In genomic region chr2:218332288-218332687, GRCh38 we compare ENCODE assay signal across 14 cellular contexts. TPM values are rescaled to one million over a fixed set of nuclear protein-coding genes. Genes with fewer than 3 reads are reported as not detected.
DNase-seq lines count a peak whose midpoint lies in the region; ATAC-seq and TF ChIP-seq lines count a peak whose summit lies in the region.
"Had no signal": no experiment of that assay in that cellular context is flagged by ENCODE, and none has a peak within 500 bp of the region (broad histone marks: within the 10 kb centered on the region; RNA-seq: fewer than 3 reads in every experiment).

No MANE protein-coding gene starts in this region.

- H3K4me3 ChIP-seq in right cardiac atrium (ENCODE audit: low read length): no peak overlapping the region
- H3K4me3 ChIP-seq in skin epidermis: no peak overlapping the region
- peak overlapping the region in 1 of 4 donors; percentile 4 for H3K4me3 ChIP-seq in tibial nerve

- DNase-seq in GM13976 (ENCODE audit: low spot score): peak; percentile 20
- peak; percentile 19 for DNase-seq in RPMI8226
- DNase-seq in right cardiac atrium: no peak
- no peak for DNase-seq in tibial nerve (ENCODE audit: low spot score in 2 of 2)
- no peak for DNase-seq in nucleus accumbens (lab: John Stamatoyannopoulos, UW)
- DNase-seq in NOMO-1 treated with DMSO at 0.1 percent for 48 hours (lab: John Stamatoyannopoulos, UW; ENCODE audit: unreplicated experiment): no peak
- DNase-seq: amniotic stem cell; CD4-positive, alpha-beta memory T cell; foreskin fibroblast; naive B cell; NCI-H2107; SW 1271 had no signal

- peak; percentile 17 to 34 for ATAC-seq in right cardiac atrium
- ATAC-seq in GM18505 (IDR thresholded peaks at IDR 0.05; ENCODE audit: unreplicated experiment): no peak

- TF ChIP-seq CTCF in GM13976 (IDR thresholded peaks at IDR 0.05; ENCODE audit: borderline replicate concordance, control extremely low read depth, extremely low read depth, insufficient read depth, missing control alignments) (no peak), tibial nerve (IDR thresholded peaks at IDR 0.05) (no peak)

- H3K27me3 ChIP-seq in right cardiac atrium (ENCODE audit: control insufficient read depth, insufficient read depth) (no peaks in the 10 kb centered on the region), tibial nerve (no peaks in the 10 kb centered on the region)

- 88% methylated on average over 1 of the region's 1 CpG for WGBS in right cardiac atrium
- WGBS in tibial nerve, 2 donors: 91 to 95% methylated on average over 1 of the region's 1 CpG

- intact Hi-C loops in right cardiac atrium (cut with DNase I): no loop called here

- no peak for TF ChIP-seq POLR2A in tibial nerve (IDR thresholded peaks at IDR 0.05)
- no peak for TF ChIP-seq POLR2A in GM18505 (IDR thresholded peaks at IDR 0.05; ENCODE audit: borderline replicate concordance, extremely low read depth, insufficient read depth, insufficient read length)

- H3K9me3 ChIP-seq in right cardiac atrium (ENCODE audit: control insufficient read depth, low read length) (no peaks in the 10 kb centered on the region), tibial nerve (no peaks in the 10 kb centered on the region)

- no peaks in the 10 kb centered on the region for H3K36me3 ChIP-seq in tibial nerve

- H3K27ac ChIP-seq in right cardiac atrium (ENCODE audit: low read length) (peak overlapping the region; percentile 49), skin epidermis (peak overlapping the region in 16 of 21 experiments; percentile 12 to 80 (median 50)), tibial nerve (peak overlapping the region in 2 of 4 donors; percentile 36 to 66)

- in situ Hi-C loops in GM13976 (cut with MboI; ENCODE audit: low sequenced_read_pairs, unreplicated experiment): no loop called here

- no peak for TF ChIP-seq EP300 in tibial nerve (IDR thresholded peaks at IDR 0.05)

- H3K4me1 ChIP-seq in right cardiac atrium (ENCODE audit: control insufficient read depth, insufficient read depth, low read length): peaks cover 3% of the 10 kb centered on the region
- peaks cover 0 to 22% (median 7%) of the 10 kb centered on the region in 4 donors for H3K4me1 ChIP-seq in tibial nerve

RNA-seq across cellular contexts. Expression of gene CATIP, which starts 24.4 kb away (rescaled TPM):
- total RNA-seq in right cardiac atrium (not detected), tibial nerve (not detected)
- 0.16 TPM for polyA plus RNA-seq in right cardiac atrium
- total RNA-seq: CD4-positive, alpha-beta memory T cell had no signal
- polyA plus RNA-seq: CD4-positive, alpha-beta memory T cell had no signal

RNA-seq across cellular contexts. Expression of gene TMBIM1, which starts 40.0 kb away (rescaled TPM):
- total RNA-seq in right cardiac atrium (100 to 1,000 TPM in 3 of 4 donors, 10 to 100 TPM in 1; 95.2 to 158 (median 118) TPM), tibial nerve (100 to 1,000 TPM; 183 to 282 (median 202) TPM)
- polyA plus RNA-seq in right cardiac atrium: 64.3 TPM

RNA-seq across cellular contexts. Expression of gene SLC11A1, which starts 49.8 kb away (rescaled TPM):
- total RNA-seq in right cardiac atrium (10 to 100 TPM in 2 of 4 donors, 1 to 10 TPM in 2; 6.4 to 19.5 (median 12.5) TPM), tibial nerve (100 to 1,000 TPM in 1 of 4 donors, 10 to 100 TPM in 3; 19.0 to 213 (median 52.9) TPM)
- 13.8 TPM for polyA plus RNA-seq in right cardiac atrium

Comparison
In these comparisons a context has a peak if more than half of its experiments do, and no peak if none do; other contexts are left out.
1. DNase-seq: peak in GM13976 (single experiment) and RPMI8226 (single experiment); none in right cardiac atrium (0 of 3), tibial nerve (0 of 2), nucleus accumbens (0 of 56) and NOMO-1 treated with DMSO at 0.1 percent for 48 hours (single experiment).